In genomic region chr11:67445515-67445914, GRCh38 we compare ENCODE assay signal across 1 cellular context.
TF ChIP-seq lines count a peak whose summit lies in the region.

No MANE protein-coding gene starts in this region.

TF ChIP-seq in GM12878, 131 proteins besides CTCF, POLR2A, EP300 and RAD21:
- TF ChIP-seq ZBTB33 (IDR thresholded peaks at IDR 0.05) (no peak), JUNB (IDR thresholded peaks at IDR 0.05) (no peak), SKIL (IDR thresholded peaks at IDR 0.05; ENCODE audit: low read depth, poor library complexity, severe bottlenecking) (no peak), ATF2 (IDR thresholded peaks at IDR 0.05; ENCODE audit: low read length) (no peak), ATF7 (IDR thresholded peaks at IDR 0.05; ENCODE audit: low read depth) (no peak), SMAD5 (IDR thresholded peaks at IDR 0.05; ENCODE audit: low read depth) (no peak), ZNF207 (IDR thresholded peaks at IDR 0.05; ENCODE audit: borderline replicate concordance) (no peak), NFYA (IDR thresholded peaks at IDR 0.05; ENCODE audit: borderline replicate concordance, low read depth, low read length) (no peak), BRCA1 (IDR thresholded peaks at IDR 0.05; ENCODE audit: low read depth, low read length) (no peak), TAF1 (IDR thresholded peaks at IDR 0.05; ENCODE audit: borderline replicate concordance, low read depth, low read length) (no peak), ZNF217 (IDR thresholded peaks at IDR 0.05) (no peak)
TF ChIP-seq in GM12878: peak in this region for 0.
